14 cellular contexts compared by ENCODE assay signal in genomic region chr10:45427305-45427955, GRCh38.
"Had no signal": no experiment of that assay in that cellular context is flagged by ENCODE, and none has a peak within 500 bp of the region (broad histone marks: within the 10 kb centered on the region; RNA-seq: fewer than 3 reads in every experiment).

No MANE protein-coding gene starts in this region.

- ATAC-seq: activated CD8-positive, alpha-beta T cell treated with anti-CD3 and anti-CD28 coated beads for 36 hours; activated T-cell treated with anti-CD3 and anti-CD28 coated beads, Interleukin-2, amount 50 U/mL, for 72 hours; left lobe of liver had no signal

- H3K4me3 ChIP-seq: esophagus squamous epithelium, skin epidermis had no signal

- H3K4me3 Mint-ChIP-seq: activated CD8-positive, alpha-beta T cell treated with anti-CD3 and anti-CD28 coated beads for 36 hours; activated T-cell treated with anti-CD3 and anti-CD28 coated beads, Interleukin-2, amount 50 U/mL, for 72 hours; nephron; type B pancreatic cell had no signal

- H3K27ac Mint-ChIP-seq: activated T-cell treated with anti-CD3 and anti-CD28 coated beads, Interleukin-2, amount 50 U/mL, for 72 hours; nephron; type B pancreatic cell had no signal

- DNase-seq: activated CD4-positive, alpha-beta T cell treated with anti-CD3 and anti-CD28 coated beads for 1 hour; activated CD8-positive, alpha-beta memory T cell treated with anti-CD3 and anti-CD28 coated beads, Interleukin-2, amount 50 U/mL, for 4 hours; activated CD8-positive, alpha-beta T cell treated with anti-CD3 and anti-CD28 coated beads for 36 hours; activated naive CD4-positive, alpha-beta T cell; activated T-cell treated with anti-CD3 and anti-CD28 coated beads, Interleukin-2, amount 50 U/mL, for 72 hours; aorta; esophagus squamous epithelium; foreskin fibroblast; glutamatergic neuron; mesenchymal stem cell had no signal

- H3K36me3 Mint-ChIP-seq: type B pancreatic cell had no signal

- H3K27me3 Mint-ChIP-seq: type B pancreatic cell had no signal

- H3K9me3 Mint-ChIP-seq: activated CD8-positive, alpha-beta T cell treated with anti-CD3 and anti-CD28 coated beads for 36 hours; activated T-cell treated with anti-CD3 and anti-CD28 coated beads, Interleukin-2, amount 50 U/mL, for 72 hours; nephron; type B pancreatic cell had no signal
